Comparison of ENCODE assay signal across 18 cellular contexts in the genomic region with DNA sequence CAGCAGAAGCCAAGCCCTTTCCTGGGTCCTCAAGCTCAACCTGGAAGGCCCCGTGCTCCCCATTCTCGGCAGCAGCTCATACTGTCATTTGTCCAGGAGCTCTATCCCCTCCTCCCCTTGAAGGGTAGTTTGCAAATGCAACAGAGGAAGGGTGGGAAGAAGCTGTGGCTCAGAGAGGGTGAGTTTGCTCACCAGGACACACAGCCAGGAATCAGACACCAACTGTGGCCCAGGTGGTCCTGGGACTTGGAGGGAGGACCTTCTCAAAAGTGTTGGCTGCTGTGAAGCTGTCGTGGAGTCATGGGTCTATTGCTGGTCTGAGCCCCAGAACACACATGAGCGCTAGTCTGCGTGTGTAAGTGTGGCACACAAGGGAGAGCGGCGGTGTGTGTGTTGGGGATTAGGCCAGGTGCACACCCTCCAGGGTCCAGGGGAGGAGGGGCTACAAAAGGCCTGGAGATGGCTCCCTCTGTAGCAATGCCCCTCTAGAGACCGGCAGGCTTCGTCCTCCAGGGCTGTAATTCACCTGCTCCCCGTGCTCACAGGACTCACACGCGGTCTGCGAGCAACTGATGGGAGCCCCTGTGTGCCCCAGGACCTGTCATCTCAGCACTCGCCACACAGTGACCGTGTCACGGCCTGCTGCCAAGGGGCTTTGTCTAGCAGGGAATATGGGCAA. TPM values are rescaled to one million over a fixed set of nuclear protein-coding genes. Genes with fewer than 3 reads are reported as not detected.
DNase-seq lines count a peak whose midpoint lies in the region; ATAC-seq, FAIRE-seq and TF ChIP-seq lines count a peak whose summit lies in the region.
"Had no signal": no experiment of that assay in that cellular context is flagged by ENCODE, and none has a peak within 500 bp of the region (broad histone marks: within the 10 kb centered on the region; RNA-seq: fewer than 3 reads in every experiment).

No MANE protein-coding gene starts in this region.

- intact Hi-C loops in GM12878 (cut with micrococcal nuclease; ENCODE audit: unreplicated experiment): loop anchor here (5.0 to 10.0 kb wide), 4 partner anchors 105 to 390 kb away; a partner anchor contains a TSS

- H3K4me1 ChIP-seq in OCI-LY1 (ENCODE audit: insufficient read depth, low read length, severe bottlenecking) (peaks cover 57% of the 10 kb centered on the region), GM12878 (ENCODE audit: control insufficient read depth, insufficient read depth, low read length) (peaks cover 35% of the 10 kb centered on the region)

- H4K20me1 ChIP-seq in OCI-LY1 (ENCODE audit: insufficient read depth, low read length) (no peaks in the 10 kb centered on the region), GM12878 (ENCODE audit: control insufficient read depth, insufficient read depth) (no peaks in the 10 kb centered on the region)

- H3K4me3 Mint-ChIP-seq in activated T-cell treated with anti-CD3 and anti-CD28 coated beads, Interleukin-2, amount 50 U/mL, for 24 hours: no peak overlapping the region
- H3K4me3 Mint-ChIP-seq in progenitor cell of endocrine pancreas (ENCODE audit: low read depth): no peak overlapping the region
- H3K4me3 Mint-ChIP-seq: type B pancreatic cell had no signal

- TF ChIP-seq POLR2A in GM12878 (IDR thresholded peaks at IDR 0.05; ENCODE audit: low read depth, low read length): no peak

- no peaks in the 10 kb centered on the region for H3F3A ChIP-seq in OCI-LY1 (ENCODE audit: insufficient read depth, low read length)

- no peak for DNase-seq in activated T-cell treated with anti-CD3 and anti-CD28 coated beads, Interleukin-2, amount 50 U/mL, for 24 hours
- DNase-seq in activated T-cell treated with anti-CD3 and anti-CD28 coated beads, Interleukin-2, amount 50 U/mL, for 1 hour: no peak
- DNase-seq in GM12878 (ENCODE audit: low read depth, low spot score) (no peak), progenitor cell of endocrine pancreas (ENCODE audit: low spot score, unreplicated experiment) (no peak), CD1c-positive myeloid dendritic cell (ENCODE audit: extremely low spot score) (no peak)
- DNase-seq in stimulated activated CD4-positive, alpha-beta T cell treated with anti-CD3 and anti-CD28 coated beads, Interleukin-1b, Interleukin-23, amount 100 ng/mL, for 48 hours: no peak
- DNase-seq: ACHN; effector memory CD4-positive, alpha-beta T cell; left ventricle myocardium inferior; NCI-H1930; NCI-H510A treated with DMSO at 0.1 percent for 48 hours; PC-3; right cardiac atrium had no signal

- H3K9ac ChIP-seq in OCI-LY1 (ENCODE audit: low read length): no peak overlapping the region
- no peak overlapping the region; the same call in 1 of the 2 replicates for H3K9ac ChIP-seq in GM12878 (ENCODE audit: control insufficient read depth, insufficient read depth, low read length)

- TF ChIP-seq EP300 in GM12878 (IDR thresholded peaks at IDR 0.05; ENCODE audit: borderline replicate concordance in 1 of 2, control insufficient read depth in 1 of 2, low read depth in 2 of 2, low read length in 2 of 2): no peak

- BruUV-seq in GM12878 (replicated peaks; lab: Mats Ljungman, UMichigan): no TSS peak

- peak overlapping the region; percentile 84 for H3K27ac Mint-ChIP-seq in activated T-cell treated with anti-CD3 and anti-CD28 coated beads, Interleukin-2, amount 50 U/mL, for 24 hours
- peak overlapping the region; percentile 77 for H3K27ac Mint-ChIP-seq in progenitor cell of endocrine pancreas
- H3K27ac Mint-ChIP-seq: type B pancreatic cell had no signal

- H3K79me2 ChIP-seq in OCI-LY1 (ENCODE audit: insufficient read depth, low read length) (no peaks in the 10 kb centered on the region), GM12878 (ENCODE audit: control insufficient read depth, insufficient read depth, low read length) (no peaks in the 10 kb centered on the region)

- no peaks in the 10 kb centered on the region for H3K27me3 ChIP-seq in OCI-LY1 (ENCODE audit: insufficient read depth, low read length)
- H3K27me3 ChIP-seq in GM12878 (replicated peaks in 1 of 2; ENCODE audit: control insufficient read depth in 2 of 2, insufficient read depth in 2 of 2, low read length in 1 of 2): no peaks in the 10 kb centered on the region

- H3K4me1 Mint-ChIP-seq in activated T-cell treated with anti-CD3 and anti-CD28 coated beads, Interleukin-2, amount 50 U/mL, for 24 hours (ENCODE audit: low read depth): peaks cover 35% of the 10 kb centered on the region
- peaks cover 3% of the 10 kb centered on the region for H3K4me1 Mint-ChIP-seq in progenitor cell of endocrine pancreas (ENCODE audit: low read depth)

- H3K27ac ChIP-seq in OCI-LY1 (ENCODE audit: low read depth, low read length, poor library complexity, severe bottlenecking) (peak overlapping the region; percentile 33), GM12878 (ENCODE audit: control insufficient read depth, insufficient read depth) (0 out of 2 replicates have a peak overlapping the region, but pooled peaks have one; percentile 13)

- CTCF ChIA-PET in GM12878 (lab: Yijun Ruan, JAX): interaction anchor here (0.6 to 11.8 kb wide), 22 partner anchors 7 to 388 kb away, joined by 3 to 229 read pairs (median 4); a partner anchor contains a TSS

- no peaks in the 10 kb centered on the region for H3K9me3 ChIP-seq in OCI-LY1 (ENCODE audit: low read length)
- no peaks in the 10 kb centered on the region for H3K9me3 ChIP-seq in GM12878 (replicated peaks; ENCODE audit: control insufficient read depth, insufficient read depth, low read length)
- H3K9me3 ChIP-seq: left ventricle myocardium inferior had no signal

- H3K9me3 Mint-ChIP-seq in activated T-cell treated with anti-CD3 and anti-CD28 coated beads, Interleukin-2, amount 50 U/mL, for 24 hours: no peaks in the 10 kb centered on the region
- H3K9me3 Mint-ChIP-seq in progenitor cell of endocrine pancreas (ENCODE audit: low read depth): no peaks in the 10 kb centered on the region
- H3K9me3 Mint-ChIP-seq: type B pancreatic cell had no signal

- ATAC-seq in GM12878 (no peak), GM21786 (IDR thresholded peaks at IDR 0.05; ENCODE audit: unreplicated experiment) (no peak)

- in situ Hi-C loops in GM12878 (cut with MboI): loop anchor here (5.0 to 10.0 kb wide), 2 partner anchors 197 to 390 kb away; a partner anchor contains a TSS

- TF ChIP-seq CTCF in OCI-LY1 (IDR thresholded peaks at IDR 0.05; ENCODE audit: low read length) (no peak), GM12878 (IDR thresholded peaks at IDR 0.05 in 2 of 3, conservative IDR thresholded peaks at IDR 0.05 in 1 of 3; ENCODE audit: control insufficient read depth in 2 of 3, extremely low read depth in 1 of 3, insufficient read depth in 1 of 3, low read depth in 3 of 3, low read length in 3 of 3) (no peak), progenitor cell of endocrine pancreas (IDR thresholded peaks at IDR 0.05; ENCODE audit: unreplicated experiment) (no peak)

- FAIRE-seq in GM12878 (lab: Jason Lieb, UNC): no peak
- FAIRE-seq: bronchial epithelial cell had no signal

- H3K27me3 Mint-ChIP-seq in activated T-cell treated with anti-CD3 and anti-CD28 coated beads, Interleukin-2, amount 50 U/mL, for 24 hours: no peaks in the 10 kb centered on the region
- H3K27me3 Mint-ChIP-seq in progenitor cell of endocrine pancreas: no peaks in the 10 kb centered on the region
- H3K27me3 Mint-ChIP-seq: type B pancreatic cell had no signal

- RAD21 ChIA-PET in GM12878 (lab: Charles Lee; ENCODE audit: unreplicated experiment): interaction anchor here (0.7 to 9.0 kb wide), 10 partner anchors 31 to 389 kb away, joined by 3 to 143 read pairs (median 6); a partner anchor contains a TSS

- no peaks in the 10 kb centered on the region for H3K36me3 ChIP-seq in OCI-LY1 (ENCODE audit: insufficient read depth, low read length)
- no peaks in the 10 kb centered on the region for H3K36me3 ChIP-seq in GM12878 (ENCODE audit: control insufficient read depth in 2 of 2, insufficient read depth in 2 of 2, low read length in 1 of 2)
- H3K36me3 ChIP-seq: left ventricle myocardium inferior had no signal

- no peak overlapping the region for H2AFZ ChIP-seq in OCI-LY1 (ENCODE audit: low read length)
- peak overlapping the region; percentile 73 for H2AFZ ChIP-seq in GM12878 (ENCODE audit: control insufficient read depth, low read depth, low read length)

- 59% methylated on average over 14 of the region's 16 CpGs for WGBS in GM12878 (ENCODE audit: insufficient coverage, insufficient replicate concordance, low lambda C conversion rate, missing lambda C conversion rate)

- TF ChIP-seq RAD21 in GM12878 (IDR thresholded peaks at IDR 0.05; ENCODE audit: insufficient read depth, low read depth, low read length): no peak

- H3K4me2 ChIP-seq in OCI-LY1 (ENCODE audit: low read length) (no peak overlapping the region), GM12878 (ENCODE audit: control insufficient read depth, insufficient read depth) (peak overlapping the region; percentile 26)

- H3K4me3 ChIP-seq in OCI-LY1 (ENCODE audit: low read depth, low read length, poor library complexity, severe bottlenecking) (no peak overlapping the region), GM12878 (no peak overlapping the region)

- POLR2A ChIA-PET in GM12878 (lab: Charles Lee): interaction anchor here (0.5 to 0.7 kb wide), 3 partner anchors 9 to 30 kb away, joined by 3 to 6 read pairs (median 4); no protein-coding TSS in a partner anchor

- SMC1A ChIA-PET in GM12878 (lab: Charles Lee; ENCODE audit: uncharacterized antibody, unreplicated experiment): interaction anchor here (0.7 to 5.3 kb wide), 13 partner anchors 18 to 683 kb away, joined by 3 to 58 read pairs (median 4); a partner anchor contains a TSS

- H3K36me3 Mint-ChIP-seq in activated T-cell treated with anti-CD3 and anti-CD28 coated beads, Interleukin-2, amount 50 U/mL, for 24 hours (ENCODE audit: low read depth): no peaks in the 10 kb centered on the region
- no peaks in the 10 kb centered on the region for H3K36me3 Mint-ChIP-seq in progenitor cell of endocrine pancreas (ENCODE audit: insufficient read depth)
- H3K36me3 Mint-ChIP-seq: type B pancreatic cell had no signal

- no peaks in the 10 kb centered on the region for H3K9me2 ChIP-seq in OCI-LY1 (ENCODE audit: low read depth, low read length)

RNA-seq across cellular contexts. Expression of a gene that starts 8.2 kb away (rescaled TPM):
- total RNA-seq in GM12878 (2013; cell fraction: nucleolus; rRNA removed): 281 and 294 TPM in 2 replicates
- total RNA-seq in GM12878 (2014; rRNA removed): 3,103 and 3,139 TPM in 2 replicates
- 2,472 and 2,596 TPM in 2 replicates for total RNA-seq in GM12878 (2014; rRNA removed; fragmentation: Illumina TruSeq; extraction: Trizol)
- 3,369 and 3,514 TPM in 2 replicates for total RNA-seq in GM12878 (2021)
- polyA plus RNA-seq in GM12878 (2011; ENCODE audit: low read depth): 9,466 TPM
- 3,820 and 3,850 TPM in 2 replicates for polyA plus RNA-seq in GM12878 (2011; rRNA removed)
- polyA plus RNA-seq in GM12878 (2011; cell fraction: cytosol; rRNA removed): 6,340 and 8,149 TPM in 2 replicates
- polyA plus RNA-seq in GM12878 (2011; cell fraction: nucleus; rRNA removed): 1,312 and 1,697 TPM in 2 replicates
- polyA plus RNA-seq in GM12878 (2012): 4,574 and 5,154 TPM in 2 replicates
- polyA plus RNA-seq in GM12878 (2014; fragmentation: Illumina TruSeq; extraction: Trizol): 3,219 and 4,047 TPM in 2 replicates
- polyA plus RNA-seq in GM12878 (2014; fragmentation: Nextera tagmentation; extraction: Ambion mirVana): 1,000 to 10,000 TPM; 2,295 to 2,356 TPM
- 3,649 and 3,781 TPM in 2 replicates for polyA plus RNA-seq in GM12878 (2014; rRNA removed)
- polyA plus RNA-seq in GM12878 (2016; fragmentation: Nextera tagmentation; extraction: Ambion mirVana): 1,000 to 10,000 TPM; 2,318 to 2,319 TPM
- 1,451 and 1,695 TPM in 2 replicates for polyA minus RNA-seq in GM12878 (2011; rRNA and poly(A)+ RNA removed)
- 359 and 410 TPM in 2 replicates for polyA minus RNA-seq in GM12878 (2011; cell fraction: cytosol; rRNA and poly(A)+ RNA removed)
- polyA minus RNA-seq in GM12878 (2011; cell fraction: nucleus; rRNA and poly(A)+ RNA removed): 135 and 152 TPM in 2 replicates
- 1,941 and 2,072 TPM in 2 replicates for total RNA-seq in progenitor cell of endocrine pancreas

RNA-seq across cellular contexts. Expression of a gene that starts 45.0 kb away (rescaled TPM):
- total RNA-seq in GM12878 (2013; cell fraction: nucleolus; rRNA removed): 2,823 and 2,919 TPM in 2 replicates
- total RNA-seq in GM12878 (2014; rRNA removed) (10,156 and 11,063 TPM in 2 replicates), GM12878 (2014; rRNA removed; fragmentation: Illumina TruSeq; extraction: Trizol) (2,507 and 2,767 TPM in 2 replicates), GM12878 (2021) (4,973 and 5,010 TPM in 2 replicates), progenitor cell of endocrine pancreas (41.3 and 45.8 TPM in 2 replicates)
- 4,271 TPM for polyA plus RNA-seq in GM12878 (2011; ENCODE audit: low read depth)
- polyA plus RNA-seq in GM12878 (2011; rRNA removed) (309 and 1,760 TPM in 2 replicates), GM12878 (2014; fragmentation: Illumina TruSeq; extraction: Trizol) (3,291 and 4,542 TPM in 2 replicates), GM12878 (2014; fragmentation: Nextera tagmentation; extraction: Ambion mirVana) (1,000 to 10,000 TPM; 1,387 to 2,107 TPM), GM12878 (2014; rRNA removed) (3,302 and 5,141 TPM in 2 replicates), GM12878 (2016; fragmentation: Nextera tagmentation; extraction: Ambion mirVana) (1,000 to 10,000 TPM; 6,006 to 6,596 TPM)
- 1,718 and 2,321 TPM in 2 replicates for polyA plus RNA-seq in GM12878 (2011; cell fraction: cytosol; rRNA removed)
- 1,510 and 1,766 TPM in 2 replicates for polyA plus RNA-seq in GM12878 (2011; cell fraction: nucleus; rRNA removed)
- 6,323 and 7,232 TPM in 2 replicates for polyA plus RNA-seq in GM12878 (2012)
- 1,457 and 1,517 TPM in 2 replicates for polyA minus RNA-seq in GM12878 (2011; rRNA and poly(A)+ RNA removed)
- polyA minus RNA-seq in GM12878 (2011; cell fraction: cytosol; rRNA and poly(A)+ RNA removed): 1,302 and 1,364 TPM in 2 replicates
- 388 and 604 TPM in 2 replicates for polyA minus RNA-seq in GM12878 (2011; cell fraction: nucleus; rRNA and poly(A)+ RNA removed)
- polyA plus RNA-seq: neural cell had no signal

RNA-seq across cellular contexts. Expression of a gene that starts 50.2 kb away (rescaled TPM):
- total RNA-seq in GM12878 (2013; cell fraction: nucleolus; rRNA removed): 78.0 and 78.6 TPM in 2 replicates
- total RNA-seq in GM12878 (2014; rRNA removed): 15.4 and 16.7 TPM in 2 replicates
- 8.4 and 10.1 TPM in 2 replicates for total RNA-seq in GM12878 (2014; rRNA removed; fragmentation: Illumina TruSeq; extraction: Trizol)
- 47.9 and 53.5 TPM in 2 replicates for total RNA-seq in GM12878 (2021)
- 9.4 TPM for polyA plus RNA-seq in GM12878 (2011; ENCODE audit: low read depth)
- polyA plus RNA-seq in GM12878 (2011; rRNA removed): 8.1 and 15.0 TPM in 2 replicates
- 17.8 and 19.2 TPM in 2 replicates for polyA plus RNA-seq in GM12878 (2011; cell fraction: cytosol; rRNA removed)
- polyA plus RNA-seq in GM12878 (2011; cell fraction: nucleus; rRNA removed): 38.6 and 41.7 TPM in 2 replicates
- 11.6 and 11.8 TPM in 2 replicates for polyA plus RNA-seq in GM12878 (2012)
- polyA plus RNA-seq in GM12878 (2014; fragmentation: Illumina TruSeq; extraction: Trizol): 12.3 and 17.3 TPM in 2 replicates
- under 1 TPM; 0.20 to 0.31 TPM for polyA plus RNA-seq in GM12878 (2014; fragmentation: Nextera tagmentation; extraction: Ambion mirVana)
- 17.6 and 32.3 TPM in 2 replicates for polyA plus RNA-seq in GM12878 (2014; rRNA removed)
- 10 to 100 TPM in 1 of 2 experiments, 1 to 10 TPM in 1; 5.3 to 10.9 TPM for polyA plus RNA-seq in GM12878 (2016; fragmentation: Nextera tagmentation; extraction: Ambion mirVana)
- polyA minus RNA-seq in GM12878 (2011; rRNA and poly(A)+ RNA removed): 28.4 and 33.3 TPM in 2 replicates
- 11.8 and 12.6 TPM in 2 replicates for polyA minus RNA-seq in GM12878 (2011; cell fraction: cytosol; rRNA and poly(A)+ RNA removed)
- polyA minus RNA-seq in GM12878 (2011; cell fraction: nucleus; rRNA and poly(A)+ RNA removed): 15.1 and 27.3 TPM in 2 replicates
- 154 and 169 TPM in 2 replicates for total RNA-seq in progenitor cell of endocrine pancreas

Comparison
In these comparisons a context has a peak if more than half of its experiments do, and no peak if none do; other contexts are left out.
1. RNA of a gene that starts 45.0 kb away (total RNA-seq): 2,507 to 11,063 TPM in GM12878; 41.3 to 45.8 TPM in progenitor cell of endocrine pancreas; every median in the first group is over 10 times any median in the second.